7 cellular contexts compared by ENCODE assay signal in the genomic region with DNA sequence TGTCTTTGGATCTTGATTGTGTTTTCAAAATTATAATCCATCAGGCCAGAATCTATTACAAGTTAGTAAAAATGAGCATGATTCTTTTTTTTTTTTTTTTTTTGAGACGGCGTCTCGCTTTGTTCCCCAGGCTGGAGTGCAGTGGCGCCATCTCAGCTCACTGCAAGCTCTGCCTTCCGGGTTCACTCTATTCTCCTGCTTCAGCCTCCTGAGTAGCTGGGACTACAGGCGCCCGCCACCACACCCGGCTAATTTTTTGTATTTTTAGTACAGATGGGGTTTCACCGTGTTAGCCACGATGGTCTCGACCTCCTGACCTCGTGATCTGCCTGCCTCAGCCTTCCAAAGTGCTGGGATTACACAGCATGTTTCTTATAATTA.
DNase-seq lines count a peak whose midpoint lies in the region; ATAC-seq, FAIRE-seq and TF ChIP-seq lines count a peak whose summit lies in the region.
"Not testable (repeated sequence)": the region's sequence is repeated elsewhere in the genome, so short reads cannot be mapped to it uniquely, and the experiment has no call there.

No MANE protein-coding gene starts in this region.

- intact Hi-C loops in PC-9 (cut with micrococcal nuclease; ENCODE audit: unreplicated experiment); activated CD4-positive, alpha-beta T cell treated with anti-CD3 and anti-CD28 coated beads, Interleukin-2, amount 10 ng/mL, durations not matched to agents 24 days and 14 days (cut with micrococcal nuclease); K562 (cut with micrococcal nuclease); natural killer cell (cut with micrococcal nuclease): not testable (repeated sequence)

- TF ChIP-seq EP300 in K562 (IDR thresholded peaks at IDR 0.05; ENCODE audit: low read length) = not testable (repeated sequence)

- H3K27me3 ChIP-seq in DOHH2 (ENCODE audit: control insufficient read depth, low read length); PC-9 (ENCODE audit: insufficient read depth, low read depth); K562 (ENCODE audit: control insufficient read depth in 2 of 2, insufficient read depth in 2 of 2, low read length in 2 of 2); hepatocyte; smooth muscle cell (ENCODE audit: low read depth): not testable (repeated sequence)

- peaks cover 21% of the 10 kb centered on the region for H3K36me3 Mint-ChIP-seq in activated CD4-positive, alpha-beta T cell treated with anti-CD3 and anti-CD28 coated beads, Interleukin-2, amount 10 ng/mL, durations not matched to agents 24 days and 14 days (ENCODE audit: low read depth)
- H3K36me3 Mint-ChIP-seq in natural killer cell = peaks cover 37% of the 10 kb centered on the region

- not testable (repeated sequence) for H3K4me3 Mint-ChIP-seq in activated CD4-positive, alpha-beta T cell treated with anti-CD3 and anti-CD28 coated beads, Interleukin-2, amount 10 ng/mL, durations not matched to agents 24 days and 14 days
- H3K4me3 Mint-ChIP-seq in natural killer cell = peak overlapping the region; percentile 57

- H3K4me2 ChIP-seq in DOHH2 (ENCODE audit: low read length) (peak overlapping the region; percentile 45), PC-9 (peak overlapping the region; percentile 15; the same call in 1 of the 2 replicates), smooth muscle cell (peak overlapping the region; percentile 56)
- H3K4me2 ChIP-seq in K562 (ENCODE audit: insufficient read depth, low read length); hepatocyte: not testable (repeated sequence)

- not testable (repeated sequence) for H3K4me3 ChIP-seq in DOHH2 (ENCODE audit: low read length); PC-9; K562; hepatocyte; smooth muscle cell

- DNase-seq in PC-9; activated CD4-positive, alpha-beta T cell treated with anti-CD3 and anti-CD28 coated beads, Interleukin-2, amount 10 ng/mL, durations not matched to agents 24 days and 14 days; K562 (ENCODE audit: extremely low read depth in 1 of 4, low spot score in 3 of 4); hepatocyte (ENCODE audit: low spot score); natural killer cell; smooth muscle cell (lab: John Stamatoyannopoulos, UW; ENCODE audit: unreplicated experiment): not testable (repeated sequence)

- H4K20me1 ChIP-seq in DOHH2 (ENCODE audit: control insufficient read depth, insufficient read depth, low read depth, low read length); PC-9 (ENCODE audit: insufficient read depth); K562 (replicated peaks; ENCODE audit: control insufficient read depth, insufficient read depth, low read length); hepatocyte (ENCODE audit: insufficient read depth, poor library complexity, severe bottlenecking); smooth muscle cell (ENCODE audit: low read depth): not testable (repeated sequence)

- not testable (repeated sequence) for H3K79me2 ChIP-seq in DOHH2 (ENCODE audit: control insufficient read depth, low read length); PC-9 (ENCODE audit: low read depth); K562 (ENCODE audit: control insufficient read depth, insufficient read depth, low read length); hepatocyte; smooth muscle cell (ENCODE audit: low read depth)

- peak overlapping the region; percentile 80 for H3K27ac Mint-ChIP-seq in activated CD4-positive, alpha-beta T cell treated with anti-CD3 and anti-CD28 coated beads, Interleukin-2, amount 10 ng/mL, durations not matched to agents 24 days and 14 days
- peak overlapping the region; percentile 21 to 33 for H3K27ac Mint-ChIP-seq in natural killer cell

- H3F3A ChIP-seq in DOHH2 (ENCODE audit: control insufficient read depth, insufficient read depth); smooth muscle cell (ENCODE audit: low read depth): not testable (repeated sequence)
- peaks cover 15% of the 10 kb centered on the region for H3F3A ChIP-seq in PC-9 (ENCODE audit: insufficient read depth, low read depth)

- not testable (repeated sequence) for TF ChIP-seq POLR2A in K562 (conservative IDR thresholded peaks at IDR 0.05)

- not testable (repeated sequence) for H3K27ac ChIP-seq in DOHH2 (ENCODE audit: low read depth, low read length); K562 (ENCODE audit: extremely low read depth, low read depth, low read length)
- H3K27ac ChIP-seq in PC-9 (peak overlapping the region; percentile 55), hepatocyte (peak overlapping the region; percentile 68), smooth muscle cell (ENCODE audit: low read depth) (peak overlapping the region; percentile 11)

- H3K4me1 ChIP-seq in DOHH2 (ENCODE audit: control insufficient read depth, low read length) = peaks cover 24% of the 10 kb centered on the region
- H3K4me1 ChIP-seq in PC-9 (replicated peaks; ENCODE audit: insufficient read depth) = peaks cover 47% of the 10 kb centered on the region
- H3K4me1 ChIP-seq in K562 (replicated peaks in 1 of 2; ENCODE audit: control insufficient read depth in 2 of 2, insufficient read depth in 2 of 2, low read length in 2 of 2) = peaks cover 6 to 12% of the 10 kb centered on the region in 2 experiments; a peak in 4 of 5 replicates
- not testable (repeated sequence) for H3K4me1 ChIP-seq in hepatocyte (ENCODE audit: insufficient read depth); smooth muscle cell (ENCODE audit: low read depth)

- H3K36me3 ChIP-seq in DOHH2 (ENCODE audit: control insufficient read depth, low read length); PC-9 (ENCODE audit: low read depth); K562 (ENCODE audit: control insufficient read depth, insufficient read depth, low read length); hepatocyte (replicated peaks; ENCODE audit: insufficient read depth, low read depth); smooth muscle cell (ENCODE audit: low read depth): not testable (repeated sequence)

- not testable (repeated sequence) for TF ChIP-seq RAD21 in K562 (CRISPR knock-in tag; conservative IDR thresholded peaks at IDR 0.05 in 1 of 2, IDR thresholded peaks at IDR 0.05 in 1 of 2)

- not testable (repeated sequence) for TF ChIP-seq CTCF in DOHH2 (IDR thresholded peaks at IDR 0.05; ENCODE audit: low read depth, low read length, poor library complexity, severe bottlenecking); PC-9 (conservative IDR thresholded peaks at IDR 0.05); K562 (IDR thresholded peaks at IDR 0.05 in 2 of 3, conservative IDR thresholded peaks at IDR 0.05 in 1 of 3; ENCODE audit: insufficient read depth in 2 of 3, low read depth in 1 of 3, low read length in 3 of 3); hepatocyte (IDR thresholded peaks at IDR 0.05; ENCODE audit: poor library complexity); natural killer cell (IDR thresholded peaks at IDR 0.05); smooth muscle cell (IDR thresholded peaks at IDR 0.05; ENCODE audit: borderline replicate concordance, insufficient read depth, poor library complexity, severe bottlenecking)

- peaks cover 31% of the 10 kb centered on the region for H3K4me1 Mint-ChIP-seq in activated CD4-positive, alpha-beta T cell treated with anti-CD3 and anti-CD28 coated beads, Interleukin-2, amount 10 ng/mL, durations not matched to agents 24 days and 14 days
- H3K4me1 Mint-ChIP-seq in natural killer cell = peaks cover 33 to 43% of the 10 kb centered on the region in 2 donors

- H3K9ac ChIP-seq in K562 (ENCODE audit: insufficient read depth in 1 of 2, low read depth in 2 of 2, low read length in 2 of 2); smooth muscle cell (ENCODE audit: low read depth): not testable (repeated sequence)

- not testable (repeated sequence) for BruUV-seq in PC-9 (replicated peaks; lab: Mats Ljungman, UMichigan); K562 (replicated peaks; lab: Mats Ljungman, UMichigan)

- not testable (repeated sequence) for H3K27me3 Mint-ChIP-seq in activated CD4-positive, alpha-beta T cell treated with anti-CD3 and anti-CD28 coated beads, Interleukin-2, amount 10 ng/mL, durations not matched to agents 24 days and 14 days; natural killer cell (ENCODE audit: low read depth in 2 of 2)

- not testable (repeated sequence) for H3K9me2 ChIP-seq in DOHH2 (replicated peaks; ENCODE audit: control insufficient read depth, low read length); PC-9 (ENCODE audit: insufficient read depth); hepatocyte (replicated peaks; ENCODE audit: insufficient read depth)

- not testable (repeated sequence) for H2AFZ ChIP-seq in PC-9; K562 (ENCODE audit: low read depth, low read length); hepatocyte; smooth muscle cell (ENCODE audit: low read depth)

- H3K9me3 ChIP-seq in DOHH2 (ENCODE audit: control insufficient read depth, insufficient read depth, low read length) (peaks cover 14% of the 10 kb centered on the region), PC-9 (ENCODE audit: insufficient read depth, low read depth) (peaks cover 26% of the 10 kb centered on the region; the same call in 1 of the 2 replicates)
- H3K9me3 ChIP-seq in K562 (replicated peaks; ENCODE audit: control insufficient read depth, insufficient read depth, low read depth, low read length); hepatocyte (ENCODE audit: low read depth); smooth muscle cell (replicated peaks; ENCODE audit: low read depth): not testable (repeated sequence)

- not testable (repeated sequence) for FAIRE-seq in K562 (lab: Jason Lieb, UNC)

- peaks cover 10% of the 10 kb centered on the region for H3K9me3 Mint-ChIP-seq in activated CD4-positive, alpha-beta T cell treated with anti-CD3 and anti-CD28 coated beads, Interleukin-2, amount 10 ng/mL, durations not matched to agents 24 days and 14 days
- peaks cover 4 to 26% of the 10 kb centered on the region in 2 donors for H3K9me3 Mint-ChIP-seq in natural killer cell

- CTCF ChIA-PET in PC-9 (lab: Charles Lee); K562 (lab: Yijun Ruan, JAX; ENCODE audit: low intra/inter-chr PET ratio): not testable (repeated sequence)

- H3K9me1 ChIP-seq in K562 (ENCODE audit: control insufficient read depth, insufficient read depth, low read length) = not testable (repeated sequence)

- WGBS in K562 (ENCODE audit: insufficient coverage, low coverage, missing lambda C conversion rate) = 31% methylated on average over 7 of the region's 12 CpGs
- WGBS in hepatocyte (ENCODE audit: low lambda C conversion rate, missing lambda C conversion rate) = 93% methylated on average over 8 of the region's 12 CpGs
- whole genome bisulfite sequencing in smooth muscle cell (ENCODE audit: low lambda C conversion rate) = 89% methylated on average over 12 of the region's 12 CpGs

- in situ Hi-C loops in K562 (cut with MboI) = not testable (repeated sequence)

- ATAC-seq in K562 = not testable (repeated sequence)
- peak in 2 of 3 donors; percentile 20 to 33 for ATAC-seq in natural killer cell

- POLR2A ChIA-PET in PC-9 (lab: Charles Lee; ENCODE audit: unreplicated experiment) = interaction anchor here (0.7 kb wide), 1 partner anchor 849 kb away, joined by 3 read pairs; no protein-coding TSS in a partner anchor
- POLR2A ChIA-PET in K562 (lab: Yijun Ruan, JAX) = interaction anchor here (0.8 to 1.2 kb wide), 4 partner anchors 15 to 893 kb away, joined by 3 to 5 read pairs (median 4); no protein-coding TSS in a partner anchor
